In the genomic region with DNA sequence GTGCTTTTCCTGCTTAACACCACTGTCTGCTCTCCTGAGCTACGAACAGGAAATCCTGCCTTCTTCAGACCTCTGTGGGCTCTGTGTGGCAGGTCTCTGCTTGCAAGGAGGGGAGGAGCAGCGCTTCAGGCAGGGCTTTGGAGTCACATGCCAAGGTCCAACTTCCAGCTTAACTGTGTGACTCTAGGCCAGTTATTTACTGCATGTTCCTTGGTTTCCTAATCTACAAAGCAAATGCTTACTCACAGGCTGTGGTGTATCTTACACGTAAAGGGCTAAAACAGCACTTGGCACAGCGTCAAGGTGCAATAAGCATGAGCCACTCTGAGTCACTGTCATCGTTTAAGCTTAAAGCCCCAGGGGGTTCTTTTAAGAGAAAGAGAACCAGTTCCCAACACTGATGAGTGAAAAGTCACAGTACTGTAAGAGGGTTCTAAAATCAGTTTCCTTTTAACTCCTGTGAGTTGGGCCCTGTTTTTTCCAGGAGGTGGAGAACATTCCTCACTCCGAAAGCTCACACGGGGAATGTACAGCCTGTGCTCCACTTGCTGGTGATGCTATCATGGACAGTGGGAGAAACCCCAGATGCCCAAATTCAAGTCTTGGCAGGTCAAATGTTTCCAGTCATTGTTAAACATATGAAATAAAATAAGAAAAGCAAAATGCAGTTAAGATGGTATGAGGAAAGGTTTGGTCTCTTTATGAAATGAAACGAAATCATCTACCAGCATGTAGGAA, we compare ENCODE assay signal across 1 cellular context.
TF ChIP-seq lines count a peak whose summit lies in the region.

No MANE protein-coding gene starts in this region.

TF ChIP-seq in HepG2, 621 proteins besides CTCF, POLR2A, EP300 and RAD21 (continued from another document and continues in another):
- TF ChIP-seq, protein P1, sequence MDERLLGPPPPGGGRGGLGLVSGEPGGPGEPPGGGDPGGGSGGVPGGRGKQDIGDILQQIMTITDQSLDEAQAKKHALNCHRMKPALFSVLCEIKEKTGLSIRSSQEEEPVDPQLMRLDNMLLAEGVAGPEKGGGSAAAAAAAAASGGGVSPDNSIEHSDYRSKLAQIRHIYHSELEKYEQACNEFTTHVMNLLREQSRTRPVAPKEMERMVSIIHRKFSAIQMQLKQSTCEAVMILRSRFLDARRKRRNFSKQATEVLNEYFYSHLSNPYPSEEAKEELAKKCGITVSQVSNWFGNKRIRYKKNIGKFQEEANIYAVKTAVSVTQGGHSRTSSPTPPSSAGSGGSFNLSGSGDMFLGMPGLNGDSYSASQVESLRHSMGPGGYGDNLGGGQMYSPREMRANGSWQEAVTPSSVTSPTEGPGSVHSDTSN (CRISPR knock-in tag; IDR thresholded peaks at IDR 0.05) = no peak
- TF ChIP-seq JUN (CRISPR knock-in tag; IDR thresholded peaks at IDR 0.05) = peak; percentile 83
- TF ChIP-seq ZFAT (CRISPR knock-in tag; conservative IDR thresholded peaks at IDR 0.05) = no peak
- TF ChIP-seq MEF2D (CRISPR knock-in tag; IDR thresholded peaks at IDR 0.05) = peak; percentile 92
- TF ChIP-seq, protein P2, sequence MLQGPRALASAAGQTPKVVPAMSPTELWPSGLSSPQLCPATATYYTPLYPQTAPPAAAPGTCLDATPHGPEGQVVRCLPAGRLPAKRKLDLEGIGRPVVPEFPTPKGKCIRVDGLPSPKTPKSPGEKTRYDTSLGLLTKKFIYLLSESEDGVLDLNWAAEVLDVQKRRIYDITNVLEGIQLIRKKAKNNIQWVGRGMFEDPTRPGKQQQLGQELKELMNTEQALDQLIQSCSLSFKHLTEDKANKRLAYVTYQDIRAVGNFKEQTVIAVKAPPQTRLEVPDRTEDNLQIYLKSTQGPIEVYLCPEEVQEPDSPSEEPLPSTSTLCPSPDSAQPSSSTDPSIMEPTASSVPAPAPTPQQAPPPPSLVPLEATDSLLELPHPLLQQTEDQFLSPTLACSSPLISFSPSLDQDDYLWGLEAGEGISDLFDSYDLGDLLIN (CRISPR knock-in tag; IDR thresholded peaks at IDR 0.05; ENCODE audit: borderline replicate concordance) = no peak
- TF ChIP-seq SSRP1 (CRISPR knock-in tag; IDR thresholded peaks at IDR 0.05) = no peak
- TF ChIP-seq ZBTB20 (CRISPR knock-in tag; IDR thresholded peaks at IDR 0.05; ENCODE audit: borderline replicate concordance, low read depth) = peak; percentile 95
- TF ChIP-seq, protein P3, sequence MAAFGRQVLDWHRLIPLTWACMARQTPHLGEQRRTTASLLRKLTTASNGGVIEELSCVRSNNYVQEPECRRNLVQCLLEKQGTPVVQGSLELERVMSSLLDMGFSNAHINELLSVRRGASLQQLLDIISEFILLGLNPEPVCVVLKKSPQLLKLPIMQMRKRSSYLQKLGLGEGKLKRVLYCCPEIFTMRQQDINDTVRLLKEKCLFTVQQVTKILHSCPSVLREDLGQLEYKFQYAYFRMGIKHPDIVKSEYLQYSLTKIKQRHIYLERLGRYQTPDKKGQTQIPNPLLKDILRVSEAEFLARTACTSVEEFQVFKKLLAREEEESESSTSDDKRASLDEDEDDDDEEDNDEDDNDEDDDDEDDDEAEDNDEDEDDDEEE (CRISPR knock-in tag; IDR thresholded peaks at IDR 0.05) = peak; percentile 66; the same call in 1 of the 2 replicates
- TF ChIP-seq ZNF841 (CRISPR knock-in tag; IDR thresholded peaks at IDR 0.05; ENCODE audit: borderline replicate concordance) = no peak
- TF ChIP-seq ZNF569 (CRISPR knock-in tag; IDR thresholded peaks at IDR 0.05; ENCODE audit: borderline replicate concordance) = no peak
- TF ChIP-seq, protein P4, sequence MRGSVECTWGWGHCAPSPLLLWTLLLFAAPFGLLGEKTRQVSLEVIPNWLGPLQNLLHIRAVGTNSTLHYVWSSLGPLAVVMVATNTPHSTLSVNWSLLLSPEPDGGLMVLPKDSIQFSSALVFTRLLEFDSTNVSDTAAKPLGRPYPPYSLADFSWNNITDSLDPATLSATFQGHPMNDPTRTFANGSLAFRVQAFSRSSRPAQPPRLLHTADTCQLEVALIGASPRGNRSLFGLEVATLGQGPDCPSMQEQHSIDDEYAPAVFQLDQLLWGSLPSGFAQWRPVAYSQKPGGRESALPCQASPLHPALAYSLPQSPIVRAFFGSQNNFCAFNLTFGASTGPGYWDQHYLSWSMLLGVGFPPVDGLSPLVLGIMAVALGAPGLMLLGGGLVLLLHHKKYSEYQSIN (CRISPR knock-in tag; IDR thresholded peaks at IDR 0.05; ENCODE audit: borderline replicate concordance) = no peak
- TF ChIP-seq, protein P5, sequence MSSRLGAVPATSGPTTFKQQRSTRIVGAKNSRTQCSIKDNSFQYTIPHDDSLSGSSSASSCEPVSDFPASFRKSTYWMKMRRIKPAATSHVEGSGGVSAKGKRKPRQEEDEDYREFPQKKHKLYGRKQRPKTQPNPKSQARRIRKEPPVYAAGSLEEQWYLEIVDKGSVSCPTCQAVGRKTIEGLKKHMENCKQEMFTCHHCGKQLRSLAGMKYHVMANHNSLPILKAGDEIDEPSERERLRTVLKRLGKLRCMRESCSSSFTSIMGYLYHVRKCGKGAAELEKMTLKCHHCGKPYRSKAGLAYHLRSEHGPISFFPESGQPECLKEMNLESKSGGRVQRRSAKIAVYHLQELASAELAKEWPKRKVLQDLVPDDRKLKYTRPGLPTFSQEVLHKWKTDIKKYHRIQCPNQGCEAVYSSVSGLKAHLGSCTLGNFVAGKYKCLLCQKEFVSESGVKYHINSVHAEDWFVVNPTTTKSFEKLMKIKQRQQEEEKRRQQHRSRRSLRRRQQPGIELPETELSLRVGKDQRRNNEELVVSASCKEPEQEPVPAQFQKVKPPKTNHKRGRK (CRISPR knock-in tag; IDR thresholded peaks at IDR 0.05) = no peak
- TF ChIP-seq ARNT2 (CRISPR knock-in tag; IDR thresholded peaks at IDR 0.05; ENCODE audit: low read depth) = peak; percentile 73; the same call in 1 of the 2 replicates
- no peak for TF ChIP-seq KLF13 (CRISPR knock-in tag; IDR thresholded peaks at IDR 0.05)
- TF ChIP-seq MIXL1 (CRISPR knock-in tag; IDR thresholded peaks at IDR 0.05) = peak; percentile 31; the same call in 1 of the 2 replicates
- TF ChIP-seq, protein P6, sequence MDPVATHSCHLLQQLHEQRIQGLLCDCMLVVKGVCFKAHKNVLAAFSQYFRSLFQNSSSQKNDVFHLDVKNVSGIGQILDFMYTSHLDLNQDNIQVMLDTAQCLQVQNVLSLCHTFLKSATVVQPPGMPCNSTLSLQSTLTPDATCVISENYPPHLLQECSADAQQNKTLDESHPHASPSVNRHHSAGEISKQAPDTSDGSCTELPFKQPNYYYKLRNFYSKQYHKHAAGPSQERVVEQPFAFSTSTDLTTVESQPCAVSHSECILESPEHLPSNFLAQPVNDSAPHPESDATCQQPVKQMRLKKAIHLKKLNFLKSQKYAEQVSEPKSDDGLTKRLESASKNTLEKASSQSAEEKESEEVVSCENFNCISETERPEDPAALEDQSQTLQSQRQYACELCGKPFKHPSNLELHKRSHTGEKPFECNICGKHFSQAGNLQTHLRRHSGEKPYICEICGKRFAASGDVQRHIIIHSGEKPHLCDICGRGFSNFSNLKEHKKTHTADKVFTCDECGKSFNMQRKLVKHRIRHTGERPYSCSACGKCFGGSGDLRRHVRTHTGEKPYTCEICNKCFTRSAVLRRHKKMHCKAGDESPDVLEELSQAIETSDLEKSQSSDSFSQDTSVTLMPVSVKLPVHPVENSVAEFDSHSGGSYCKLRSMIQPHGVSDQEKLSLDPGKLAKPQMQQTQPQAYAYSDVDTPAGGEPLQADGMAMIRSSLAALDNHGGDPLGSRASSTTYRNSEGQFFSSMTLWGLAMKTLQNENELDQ (CRISPR knock-in tag; IDR thresholded peaks at IDR 0.05; ENCODE audit: borderline replicate concordance) = peak; percentile 64; the same call in 1 of the 2 replicates
- TF ChIP-seq ZNF251 (CRISPR knock-in tag; IDR thresholded peaks at IDR 0.05) = peak; percentile 66; the same call in 1 of the 2 replicates
- TF ChIP-seq MTA1 (CRISPR knock-in tag; IDR thresholded peaks at IDR 0.05; ENCODE audit: borderline replicate concordance) = peak; percentile 87; the same call in 1 of the 2 replicates
- no peak for TF ChIP-seq MLLT10 (CRISPR knock-in tag; IDR thresholded peaks at IDR 0.05)
- no peak for TF ChIP-seq ZNF552 (CRISPR knock-in tag; IDR thresholded peaks at IDR 0.05; ENCODE audit: borderline replicate concordance)
- peak; percentile 90; the same call in 1 of the 2 replicates for TF ChIP-seq ERF (CRISPR knock-in tag; IDR thresholded peaks at IDR 0.05)
- TF ChIP-seq, protein P7, sequence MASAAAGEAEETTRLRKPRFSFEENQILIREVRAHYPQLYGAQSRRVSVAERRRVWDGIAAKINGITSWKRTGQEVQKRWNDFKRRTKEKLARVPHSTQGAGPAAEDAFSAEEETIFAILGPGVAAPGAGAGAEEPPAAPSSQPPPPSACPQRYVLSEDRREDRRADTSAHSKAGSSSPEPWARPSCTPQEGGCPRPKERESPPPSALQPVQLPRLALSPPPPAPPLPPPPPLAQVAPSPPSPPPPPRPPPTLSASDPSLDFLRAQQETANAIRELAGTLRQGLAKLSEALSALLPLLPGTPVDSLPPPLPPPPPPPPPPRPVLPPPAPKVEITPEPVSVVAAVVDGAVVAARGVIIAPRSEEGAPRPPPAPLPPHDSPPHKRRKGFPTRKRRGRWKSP (CRISPR knock-in tag; IDR thresholded peaks at IDR 0.05) = peak; percentile 97
- 0 out of 2 replicates have a peak, but pooled peaks have one; percentile 14 for TF ChIP-seq ZNF598 (CRISPR knock-in tag; IDR thresholded peaks at IDR 0.05; ENCODE audit: borderline replicate concordance)
- TF ChIP-seq, protein P8, sequence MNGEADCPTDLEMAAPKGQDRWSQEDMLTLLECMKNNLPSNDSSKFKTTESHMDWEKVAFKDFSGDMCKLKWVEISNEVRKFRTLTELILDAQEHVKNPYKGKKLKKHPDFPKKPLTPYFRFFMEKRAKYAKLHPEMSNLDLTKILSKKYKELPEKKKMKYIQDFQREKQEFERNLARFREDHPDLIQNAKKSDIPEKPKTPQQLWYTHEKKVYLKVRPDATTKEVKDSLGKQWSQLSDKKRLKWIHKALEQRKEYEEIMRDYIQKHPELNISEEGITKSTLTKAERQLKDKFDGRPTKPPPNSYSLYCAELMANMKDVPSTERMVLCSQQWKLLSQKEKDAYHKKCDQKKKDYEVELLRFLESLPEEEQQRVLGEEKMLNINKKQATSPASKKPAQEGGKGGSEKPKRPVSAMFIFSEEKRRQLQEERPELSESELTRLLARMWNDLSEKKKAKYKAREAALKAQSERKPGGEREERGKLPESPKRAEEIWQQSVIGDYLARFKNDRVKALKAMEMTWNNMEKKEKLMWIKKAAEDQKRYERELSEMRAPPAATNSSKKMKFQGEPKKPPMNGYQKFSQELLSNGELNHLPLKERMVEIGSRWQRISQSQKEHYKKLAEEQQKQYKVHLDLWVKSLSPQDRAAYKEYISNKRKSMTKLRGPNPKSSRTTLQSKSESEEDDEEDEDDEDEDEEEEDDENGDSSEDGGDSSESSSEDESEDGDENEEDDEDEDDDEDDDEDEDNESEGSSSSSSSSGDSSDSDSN (CRISPR knock-in tag; IDR thresholded peaks at IDR 0.05) = peak; percentile 63
- peak; percentile 88 for TF ChIP-seq ZNF501 (CRISPR knock-in tag; IDR thresholded peaks at IDR 0.05)
- TF ChIP-seq, protein P9, sequence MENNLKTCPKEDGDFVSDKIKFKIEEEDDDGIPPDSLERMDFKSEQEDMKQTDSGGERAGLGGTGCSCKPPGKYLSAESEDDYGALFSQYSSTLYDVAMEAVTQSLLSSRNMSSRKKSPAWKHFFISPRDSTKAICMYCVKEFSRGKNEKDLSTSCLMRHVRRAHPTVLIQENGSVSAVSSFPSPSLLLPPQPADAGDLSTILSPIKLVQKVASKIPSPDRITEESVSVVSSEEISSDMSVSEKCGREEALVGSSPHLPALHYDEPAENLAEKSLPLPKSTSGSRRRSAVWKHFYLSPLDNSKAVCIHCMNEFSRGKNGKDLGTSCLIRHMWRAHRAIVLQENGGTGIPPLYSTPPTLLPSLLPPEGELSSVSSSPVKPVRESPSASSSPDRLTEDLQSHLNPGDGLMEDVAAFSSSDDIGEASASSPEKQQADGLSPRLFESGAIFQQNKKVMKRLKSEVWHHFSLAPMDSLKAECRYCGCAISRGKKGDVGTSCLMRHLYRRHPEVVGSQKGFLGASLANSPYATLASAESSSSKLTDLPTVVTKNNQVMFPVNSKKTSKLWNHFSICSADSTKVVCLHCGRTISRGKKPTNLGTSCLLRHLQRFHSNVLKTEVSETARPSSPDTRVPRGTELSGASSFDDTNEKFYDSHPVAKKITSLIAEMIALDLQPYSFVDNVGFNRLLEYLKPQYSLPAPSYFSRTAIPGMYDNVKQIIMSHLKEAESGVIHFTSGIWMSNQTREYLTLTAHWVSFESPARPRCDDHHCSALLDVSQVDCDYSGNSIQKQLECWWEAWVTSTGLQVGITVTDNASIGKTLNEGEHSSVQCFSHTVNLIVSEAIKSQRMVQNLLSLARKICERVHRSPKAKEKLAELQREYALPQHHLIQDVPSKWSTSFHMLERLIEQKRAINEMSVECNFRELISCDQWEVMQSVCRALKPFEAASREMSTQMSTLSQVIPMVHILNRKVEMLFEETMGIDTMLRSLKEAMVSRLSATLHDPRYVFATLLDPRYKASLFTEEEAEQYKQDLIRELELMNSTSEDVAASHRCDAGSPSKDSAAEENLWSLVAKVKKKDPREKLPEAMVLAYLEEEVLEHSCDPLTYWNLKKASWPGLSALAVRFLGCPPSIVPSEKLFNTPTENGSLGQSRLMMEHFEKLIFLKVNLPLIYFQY (CRISPR knock-in tag; IDR thresholded peaks at IDR 0.05; ENCODE audit: borderline replicate concordance) = no peak
- TF ChIP-seq PPARG (CRISPR knock-in tag; conservative IDR thresholded peaks at IDR 0.05) = peak; percentile 81; the same call in 1 of the 2 replicates
- TF ChIP-seq ZC3H4 (CRISPR knock-in tag; IDR thresholded peaks at IDR 0.05; ENCODE audit: borderline replicate concordance) = peak; percentile 80
- TF ChIP-seq ZNF160 (CRISPR knock-in tag; IDR thresholded peaks at IDR 0.05) = peak; percentile 56; the same call in 1 of the 2 replicates
- peak; percentile 66; the same call in 1 of the 2 replicates for TF ChIP-seq ZFP82 (CRISPR knock-in tag; IDR thresholded peaks at IDR 0.05; ENCODE audit: borderline replicate concordance)
- TF ChIP-seq, protein P10, sequence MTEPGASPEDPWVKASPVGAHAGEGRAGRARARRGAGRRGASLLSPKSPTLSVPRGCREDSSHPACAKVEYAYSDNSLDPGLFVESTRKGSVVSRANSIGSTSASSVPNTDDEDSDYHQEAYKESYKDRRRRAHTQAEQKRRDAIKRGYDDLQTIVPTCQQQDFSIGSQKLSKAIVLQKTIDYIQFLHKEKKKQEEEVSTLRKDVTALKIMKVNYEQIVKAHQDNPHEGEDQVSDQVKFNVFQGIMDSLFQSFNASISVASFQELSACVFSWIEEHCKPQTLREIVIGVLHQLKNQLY (CRISPR knock-in tag; IDR thresholded peaks at IDR 0.05) = peak; percentile 98
- no peak for TF ChIP-seq ONECUT2 (CRISPR knock-in tag; IDR thresholded peaks at IDR 0.05)
- TF ChIP-seq, protein P11, sequence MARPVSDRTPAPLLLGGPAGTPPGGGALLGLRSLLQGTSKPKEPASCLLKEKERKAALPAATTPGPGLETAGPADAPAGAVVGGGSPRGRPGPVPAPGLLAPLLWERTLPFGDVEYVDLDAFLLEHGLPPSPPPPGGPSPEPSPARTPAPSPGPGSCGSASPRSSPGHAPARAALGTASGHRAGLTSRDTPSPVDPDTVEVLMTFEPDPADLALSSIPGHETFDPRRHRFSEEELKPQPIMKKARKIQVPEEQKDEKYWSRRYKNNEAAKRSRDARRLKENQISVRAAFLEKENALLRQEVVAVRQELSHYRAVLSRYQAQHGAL (CRISPR knock-in tag; IDR thresholded peaks at IDR 0.05; ENCODE audit: not compliant biosample characterization) = no peak
- TF ChIP-seq ZNF761 (CRISPR knock-in tag; conservative IDR thresholded peaks at IDR 0.05) = no peak
- TF ChIP-seq, protein P12, sequence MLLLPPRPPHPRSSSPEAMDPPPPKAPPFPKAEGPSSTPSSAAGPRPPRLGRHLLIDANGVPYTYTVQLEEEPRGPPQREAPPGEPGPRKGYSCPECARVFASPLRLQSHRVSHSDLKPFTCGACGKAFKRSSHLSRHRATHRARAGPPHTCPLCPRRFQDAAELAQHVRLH (CRISPR knock-in tag; IDR thresholded peaks at IDR 0.05; ENCODE audit: borderline replicate concordance, low read depth) = peak; percentile 88; the same call in 1 of the 2 replicates
